Comparison of ENCODE assay signal across 24 cellular contexts in the genomic region with DNA sequence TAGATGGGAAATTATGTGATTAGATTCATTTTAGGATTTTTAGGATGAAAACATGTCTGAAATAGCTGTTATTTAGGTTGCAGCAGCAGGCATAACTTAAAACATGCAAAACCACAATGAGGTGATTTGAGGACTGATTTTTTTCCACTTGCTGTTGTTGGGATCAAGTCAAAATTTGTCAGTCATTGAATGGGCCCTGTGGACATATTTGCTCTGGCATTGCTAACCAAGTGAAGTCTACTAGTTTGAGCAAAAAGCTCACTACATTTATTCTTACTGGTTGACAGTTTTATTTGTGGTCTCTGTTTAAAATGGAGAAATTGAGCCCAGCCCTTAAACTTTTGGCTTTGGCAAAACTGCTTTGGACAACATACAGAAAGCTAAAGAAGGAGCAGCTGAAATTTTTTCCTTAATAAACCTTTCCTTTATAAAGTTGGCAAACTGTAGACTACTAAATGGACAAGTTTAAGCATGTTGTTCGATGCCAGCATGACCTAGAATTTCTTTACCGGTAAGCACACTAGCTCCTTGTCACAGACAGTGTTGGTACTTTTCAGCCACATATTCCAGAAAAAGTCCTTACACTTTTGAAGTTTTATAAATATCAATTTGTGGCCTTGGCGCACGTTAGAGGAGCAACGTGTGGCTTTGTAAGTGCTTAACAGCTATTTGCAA.
DNase-seq lines count a peak whose midpoint lies in the region; ATAC-seq, FAIRE-seq and TF ChIP-seq lines count a peak whose summit lies in the region.
"Had no signal": no experiment of that assay in that cellular context is flagged by ENCODE, and none has a peak within 500 bp of the region (broad histone marks: within the 10 kb centered on the region; RNA-seq: fewer than 3 reads in every experiment).

No MANE protein-coding gene starts in this region.

- H3K4me1 ChIP-seq in sigmoid colon: peaks cover 0 to 6% (median 0%) of the 10 kb centered on the region in 4 donors
- H3K4me1 ChIP-seq: Peyer's patch had no signal

- POLR2A ChIA-PET in RWPE1 (lab: Yijun Ruan, JAX; ENCODE audit: low non-redundant PET): no interaction called here
- POLR2A ChIA-PET in activated CD4-positive, alpha-beta T cell treated with anti-CD3 and anti-CD28 coated beads, Interleukin-2, amount 10 ng/mL, durations not matched to agents 7 days and 5 days (lab: Charles Lee): no interaction called here

- DNase-seq in RWPE1 (ENCODE audit: low spot score): peak; percentile 3
- DNase-seq in bronchial epithelial cell (ENCODE audit: low read depth): peak; percentile 77
- DNase-seq in fibroblast of the aortic adventitia (ENCODE audit: low read depth): peak; percentile 10
- DNase-seq in stromal cell of bone marrow (ENCODE audit: low read depth): peak; percentile 72
- DNase-seq in activated CD4-positive, alpha-beta T cell treated with anti-CD3 and anti-CD28 coated beads, Interleukin-2, amount 10 ng/mL, durations not matched to agents 7 days and 5 days: no peak
- no peak for DNase-seq in sigmoid colon
- DNase-seq in NCI-H2227 treated with DMSO at 0.1 percent for 48 hours (lab: John Stamatoyannopoulos, UW): no peak
- DNase-seq: CD4-positive, alpha-beta T cell; DMS153; GDM1; GM23248; HCEC 1CT; Karpas-422; MG63; NCI-H1092; NCI-H1436 treated with DMSO at 0.1 percent for 48 hours; NCI-H2029; NCI-H2171 treated with DMSO at 0.1 percent for 48 hours; NCI-H446 treated with DMSO at 0.1 percent for 48 hours; NCI-H69; Peyer's patch had no signal

- H3K4me1 Mint-ChIP-seq in activated CD4-positive, alpha-beta T cell treated with anti-CD3 and anti-CD28 coated beads, Interleukin-2, amount 10 ng/mL, durations not matched to agents 7 days and 5 days: no peaks in the 10 kb centered on the region
- H3K4me1 Mint-ChIP-seq: IgD-negative memory B cell had no signal

- no peak overlapping the region for H3K27ac ChIP-seq in RWPE1
- H3K27ac ChIP-seq in sigmoid colon: no peak overlapping the region
- H3K27ac ChIP-seq: GM23248, Peyer's patch had no signal

- H3K36me3 ChIP-seq in bronchial epithelial cell (ENCODE audit: control insufficient read depth, insufficient read depth, low read length) (no peaks in the 10 kb centered on the region), sigmoid colon (no peaks in the 10 kb centered on the region)
- H3K36me3 ChIP-seq: MG63, Peyer's patch had no signal

- intact Hi-C loops in sigmoid colon (cut with DNase I): no loop called here

- TF ChIP-seq CTCF in RWPE1 (conservative IDR thresholded peaks at IDR 0.05; ENCODE audit: low read depth) (no peak), bronchial epithelial cell (IDR thresholded peaks at IDR 0.05; ENCODE audit: insufficient read depth, low read length, severe bottlenecking) (no peak), fibroblast of the aortic adventitia (IDR thresholded peaks at IDR 0.05; ENCODE audit: insufficient read depth, low read length) (no peak), sigmoid colon (IDR thresholded peaks at IDR 0.05) (no peak)

- TF ChIP-seq EP300 in sigmoid colon (IDR thresholded peaks at IDR 0.05): no peak

- H3K27ac Mint-ChIP-seq in activated CD4-positive, alpha-beta T cell treated with anti-CD3 and anti-CD28 coated beads, Interleukin-2, amount 10 ng/mL, durations not matched to agents 7 days and 5 days: no peak overlapping the region
- H3K27ac Mint-ChIP-seq: CD4-positive, alpha-beta T cell; IgD-negative memory B cell had no signal

- H3K4me3 ChIP-seq in bronchial epithelial cell (ENCODE audit: low read depth, low read length): no peak overlapping the region
- H3K4me3 ChIP-seq in fibroblast of the aortic adventitia (ENCODE audit: low read depth, low read length): no peak overlapping the region
- H3K4me3 ChIP-seq in sigmoid colon: no peak overlapping the region
- H3K4me3 ChIP-seq: GM23248, MG63, Peyer's patch had no signal

- no peaks in the 10 kb centered on the region for H3K27me3 Mint-ChIP-seq in activated CD4-positive, alpha-beta T cell treated with anti-CD3 and anti-CD28 coated beads, Interleukin-2, amount 10 ng/mL, durations not matched to agents 7 days and 5 days
- H3K27me3 Mint-ChIP-seq: IgD-negative memory B cell had no signal

- no peaks in the 10 kb centered on the region for H3K27me3 ChIP-seq in bronchial epithelial cell (ENCODE audit: control insufficient read depth, insufficient read depth, low read length)
- no peaks in the 10 kb centered on the region for H3K27me3 ChIP-seq in sigmoid colon
- H3K27me3 ChIP-seq: MG63, Peyer's patch had no signal

- no peak for FAIRE-seq in bronchial epithelial cell (lab: Jason Lieb, UNC)

- CTCF ChIA-PET in RWPE1 (lab: Yijun Ruan, JAX): no interaction called here
- CTCF ChIA-PET in activated CD4-positive, alpha-beta T cell treated with anti-CD3 and anti-CD28 coated beads, Interleukin-2, amount 10 ng/mL, durations not matched to agents 7 days and 5 days (lab: Charles Lee): no interaction called here

- 83 to 85% methylated on average over 5 of the region's 5 CpGs for WGBS in sigmoid colon, 2 donors

- no peak for TF ChIP-seq POLR2A in sigmoid colon (IDR thresholded peaks at IDR 0.05)

- no peak overlapping the region for H3K4me3 Mint-ChIP-seq in activated CD4-positive, alpha-beta T cell treated with anti-CD3 and anti-CD28 coated beads, Interleukin-2, amount 10 ng/mL, durations not matched to agents 7 days and 5 days
- H3K4me3 Mint-ChIP-seq: CD4-positive, alpha-beta T cell; IgD-negative memory B cell had no signal

- no peaks in the 10 kb centered on the region for H3K9me3 ChIP-seq in sigmoid colon
- H3K9me3 ChIP-seq: MG63, Peyer's patch had no signal

- no peaks in the 10 kb centered on the region for H3K9me3 Mint-ChIP-seq in activated CD4-positive, alpha-beta T cell treated with anti-CD3 and anti-CD28 coated beads, Interleukin-2, amount 10 ng/mL, durations not matched to agents 7 days and 5 days
- H3K9me3 Mint-ChIP-seq: CD4-positive, alpha-beta T cell; IgD-negative memory B cell had no signal

- no peak for ATAC-seq in GM19328 (IDR thresholded peaks at IDR 0.05; ENCODE audit: unreplicated experiment)
- ATAC-seq: Right ventricle myocardium inferior had no signal

- no peaks in the 10 kb centered on the region for H3K36me3 Mint-ChIP-seq in activated CD4-positive, alpha-beta T cell treated with anti-CD3 and anti-CD28 coated beads, Interleukin-2, amount 10 ng/mL, durations not matched to agents 7 days and 5 days (ENCODE audit: low read depth)
- H3K36me3 Mint-ChIP-seq: IgD-negative memory B cell had no signal

Comparison
In these comparisons a context has a peak if more than half of its experiments do, and no peak if none do; other contexts are left out.
1. DNase-seq: peak in RWPE1 (single experiment), bronchial epithelial cell (single experiment), fibroblast of the aortic adventitia (single experiment) and stromal cell of bone marrow (single experiment); none in activated CD4-positive, alpha-beta T cell treated with anti-CD3 and anti-CD28 coated beads, Interleukin-2, amount 10 ng/mL, durations not matched to agents 7 days and 5 days (single experiment), sigmoid colon (single experiment) and NCI-H2227 treated with DMSO at 0.1 percent for 48 hours (single experiment).